Comparison of ENCODE assay signal across 1 cellular context in the genomic region with DNA sequence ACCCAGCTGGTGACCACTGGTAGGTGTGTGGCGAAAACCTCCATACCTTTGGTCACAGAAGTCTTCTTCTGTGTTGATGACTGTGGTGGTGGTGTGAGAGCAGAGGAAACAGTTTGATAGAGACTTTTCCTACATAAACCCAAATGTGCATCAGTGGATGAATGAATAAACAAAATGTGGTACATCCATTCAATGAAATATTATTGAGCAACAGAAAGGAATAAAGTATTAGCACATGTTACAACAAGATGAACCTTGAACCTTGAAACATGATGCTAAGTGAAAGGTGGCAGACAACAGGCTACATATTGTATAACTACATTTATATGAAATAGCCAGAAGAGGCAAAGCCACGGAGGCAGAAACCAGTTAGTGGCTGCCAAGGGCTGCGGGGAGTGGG.
A peak's percentile ranks its signal among the peaks of the same experiment; 100 is the strongest.
TF ChIP-seq lines count a peak whose summit lies in the region.

No MANE protein-coding gene starts in this region.

TF ChIP-seq in HepG2, 621 proteins besides CTCF, POLR2A, EP300 and RAD21:
- TF ChIP-seq, protein P1, sequence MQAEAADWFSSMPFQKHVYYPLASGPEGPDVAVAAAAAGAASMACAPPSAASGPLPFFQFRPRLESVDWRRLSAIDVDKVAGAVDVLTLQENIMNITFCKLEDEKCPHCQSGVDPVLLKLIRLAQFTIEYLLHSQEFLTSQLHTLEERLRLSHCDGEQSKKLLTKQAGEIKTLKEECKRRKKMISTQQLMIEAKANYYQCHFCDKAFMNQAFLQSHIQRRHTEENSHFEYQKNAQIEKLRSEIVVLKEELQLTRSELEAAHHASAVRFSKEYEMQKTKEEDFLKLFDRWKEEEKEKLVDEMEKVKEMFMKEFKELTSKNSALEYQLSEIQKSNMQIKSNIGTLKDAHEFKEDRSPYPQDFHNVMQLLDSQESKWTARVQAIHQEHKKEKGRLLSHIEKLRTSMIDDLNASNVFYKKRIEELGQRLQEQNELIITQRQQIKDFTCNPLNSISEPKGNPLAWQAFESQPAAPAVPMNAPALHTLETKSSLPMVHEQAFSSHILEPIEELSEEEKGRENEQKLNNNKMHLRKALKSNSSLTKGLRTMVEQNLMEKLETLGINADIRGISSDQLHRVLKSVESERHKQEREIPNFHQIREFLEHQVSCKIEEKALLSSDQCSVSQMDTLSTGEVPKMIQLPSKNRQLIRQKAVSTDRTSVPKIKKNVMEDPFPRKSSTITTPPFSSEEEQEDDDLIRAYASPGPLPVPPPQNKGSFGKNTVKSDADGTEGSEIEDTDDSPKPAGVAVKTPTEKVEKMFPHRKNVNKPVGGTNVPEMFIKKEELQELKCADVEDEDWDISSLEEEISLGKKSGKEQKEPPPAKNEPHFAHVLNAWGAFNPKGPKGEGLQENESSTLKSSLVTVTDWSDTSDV (CRISPR knock-in tag; IDR thresholded peaks at IDR 0.05), result no peak
- TF ChIP-seq, protein P2, sequence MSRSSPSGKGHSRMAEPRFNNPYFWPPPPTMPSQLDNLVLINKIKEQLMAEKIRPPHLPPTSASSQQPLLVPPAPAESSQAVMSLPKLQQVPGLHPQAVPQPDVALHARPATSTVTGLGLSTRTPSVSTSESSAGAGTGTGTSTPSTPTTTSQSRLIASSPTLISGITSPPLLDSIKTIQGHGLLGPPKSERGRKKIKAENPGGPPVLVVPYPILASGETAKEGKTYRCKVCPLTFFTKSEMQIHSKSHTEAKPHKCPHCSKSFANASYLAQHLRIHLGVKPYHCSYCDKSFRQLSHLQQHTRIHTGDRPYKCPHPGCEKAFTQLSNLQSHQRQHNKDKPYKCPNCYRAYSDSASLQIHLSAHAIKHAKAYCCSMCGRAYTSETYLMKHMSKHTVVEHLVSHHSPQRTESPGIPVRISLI (CRISPR knock-in tag; IDR thresholded peaks at IDR 0.05; ENCODE audit: borderline replicate concordance), result no peak
- TF ChIP-seq, protein P3, sequence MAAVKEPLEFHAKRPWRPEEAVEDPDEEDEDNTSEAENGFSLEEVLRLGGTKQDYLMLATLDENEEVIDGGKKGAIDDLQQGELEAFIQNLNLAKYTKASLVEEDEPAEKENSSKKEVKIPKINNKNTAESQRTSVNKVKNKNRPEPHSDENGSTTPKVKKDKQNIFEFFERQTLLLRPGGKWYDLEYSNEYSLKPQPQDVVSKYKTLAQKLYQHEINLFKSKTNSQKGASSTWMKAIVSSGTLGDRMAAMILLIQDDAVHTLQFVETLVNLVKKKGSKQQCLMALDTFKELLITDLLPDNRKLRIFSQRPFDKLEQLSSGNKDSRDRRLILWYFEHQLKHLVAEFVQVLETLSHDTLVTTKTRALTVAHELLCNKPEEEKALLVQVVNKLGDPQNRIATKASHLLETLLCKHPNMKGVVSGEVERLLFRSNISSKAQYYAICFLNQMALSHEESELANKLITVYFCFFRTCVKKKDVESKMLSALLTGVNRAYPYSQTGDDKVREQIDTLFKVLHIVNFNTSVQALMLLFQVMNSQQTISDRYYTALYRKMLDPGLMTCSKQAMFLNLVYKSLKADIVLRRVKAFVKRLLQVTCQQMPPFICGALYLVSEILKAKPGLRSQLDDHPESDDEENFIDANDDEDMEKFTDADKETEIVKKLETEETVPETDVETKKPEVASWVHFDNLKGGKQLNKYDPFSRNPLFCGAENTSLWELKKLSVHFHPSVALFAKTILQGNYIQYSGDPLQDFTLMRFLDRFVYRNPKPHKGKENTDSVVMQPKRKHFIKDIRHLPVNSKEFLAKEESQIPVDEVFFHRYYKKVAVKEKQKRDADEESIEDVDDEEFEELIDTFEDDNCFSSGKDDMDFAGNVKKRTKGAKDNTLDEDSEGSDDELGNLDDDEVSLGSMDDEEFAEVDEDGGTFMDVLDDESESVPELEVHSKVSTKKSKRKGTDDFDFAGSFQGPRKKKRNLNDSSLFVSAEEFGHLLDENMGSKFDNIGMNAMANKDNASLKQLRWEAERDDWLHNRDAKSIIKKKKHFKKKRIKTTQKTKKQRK (IDR thresholded peaks at IDR 0.05; ENCODE audit: low read length), result no peak
- TF ChIP-seq CEBPB (IDR thresholded peaks at IDR 0.05; ENCODE audit: borderline replicate concordance, low read depth, low read length), result peak; percentile 45; the same call in 1 of the 2 replicates
- peak; percentile 47; the same call in 1 of the 2 replicates for TF ChIP-seq HNF4A (CRISPR knock-in tag; IDR thresholded peaks at IDR 0.05)
- TF ChIP-seq, protein P4, sequence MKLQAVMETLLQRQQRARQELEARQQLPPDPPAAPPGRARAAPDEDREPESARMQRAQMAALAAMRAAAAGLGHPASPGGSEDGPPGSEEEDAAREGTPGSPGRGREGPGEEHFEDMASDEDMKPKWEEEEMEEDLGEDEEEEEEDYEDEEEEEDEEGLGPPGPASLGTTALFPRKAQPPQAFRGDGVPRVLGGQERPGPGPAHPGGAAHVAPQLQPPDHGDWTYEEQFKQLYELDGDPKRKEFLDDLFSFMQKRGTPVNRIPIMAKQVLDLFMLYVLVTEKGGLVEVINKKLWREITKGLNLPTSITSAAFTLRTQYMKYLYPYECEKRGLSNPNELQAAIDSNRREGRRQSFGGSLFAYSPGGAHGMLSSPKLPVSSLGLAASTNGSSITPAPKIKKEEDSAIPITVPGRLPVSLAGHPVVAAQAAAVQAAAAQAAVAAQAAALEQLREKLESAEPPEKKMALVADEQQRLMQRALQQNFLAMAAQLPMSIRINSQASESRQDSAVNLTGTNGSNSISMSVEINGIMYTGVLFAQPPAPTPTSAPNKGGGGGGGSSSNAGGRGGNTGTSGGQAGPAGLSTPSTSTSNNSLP (IDR thresholded peaks at IDR 0.05; ENCODE audit: low read depth, low read length), result peak; percentile 71; the same call in 1 of the 2 replicates
- TF ChIP-seq MIER3 (CRISPR knock-in tag; IDR thresholded peaks at IDR 0.05; ENCODE audit: borderline replicate concordance), result no peak
- TF ChIP-seq, protein P5, sequence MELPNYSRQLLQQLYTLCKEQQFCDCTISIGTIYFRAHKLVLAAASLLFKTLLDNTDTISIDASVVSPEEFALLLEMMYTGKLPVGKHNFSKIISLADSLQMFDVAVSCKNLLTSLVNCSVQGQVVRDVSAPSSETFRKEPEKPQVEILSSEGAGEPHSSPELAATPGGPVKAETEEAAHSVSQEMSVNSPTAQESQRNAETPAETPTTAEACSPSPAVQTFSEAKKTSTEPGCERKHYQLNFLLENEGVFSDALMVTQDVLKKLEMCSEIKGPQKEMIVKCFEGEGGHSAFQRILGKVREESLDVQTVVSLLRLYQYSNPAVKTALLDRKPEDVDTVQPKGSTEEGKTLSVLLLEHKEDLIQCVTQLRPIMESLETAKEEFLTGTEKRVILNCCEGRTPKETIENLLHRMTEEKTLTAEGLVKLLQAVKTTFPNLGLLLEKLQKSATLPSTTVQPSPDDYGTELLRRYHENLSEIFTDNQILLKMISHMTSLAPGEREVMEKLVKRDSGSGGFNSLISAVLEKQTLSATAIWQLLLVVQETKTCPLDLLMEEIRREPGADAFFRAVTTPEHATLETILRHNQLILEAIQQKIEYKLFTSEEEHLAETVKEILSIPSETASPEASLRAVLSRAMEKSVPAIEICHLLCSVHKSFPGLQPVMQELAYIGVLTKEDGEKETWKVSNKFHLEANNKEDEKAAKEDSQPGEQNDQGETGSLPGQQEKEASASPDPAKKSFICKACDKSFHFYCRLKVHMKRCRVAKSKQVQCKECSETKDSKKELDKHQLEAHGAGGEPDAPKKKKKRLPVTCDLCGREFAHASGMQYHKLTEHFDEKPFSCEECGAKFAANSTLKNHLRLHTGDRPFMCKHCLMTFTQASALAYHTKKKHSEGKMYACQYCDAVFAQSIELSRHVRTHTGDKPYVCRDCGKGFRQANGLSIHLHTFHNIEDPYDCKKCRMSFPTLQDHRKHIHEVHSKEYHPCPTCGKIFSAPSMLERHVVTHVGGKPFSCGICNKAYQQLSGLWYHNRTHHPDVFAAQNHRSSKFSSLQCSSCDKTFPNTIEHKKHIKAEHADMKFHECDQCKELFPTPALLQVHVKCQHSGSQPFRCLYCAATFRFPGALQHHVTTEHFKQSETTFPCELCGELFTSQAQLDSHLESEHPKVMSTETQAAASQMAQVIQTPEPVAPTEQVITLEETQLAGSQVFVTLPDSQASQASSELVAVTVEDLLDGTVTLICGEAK (IDR thresholded peaks at IDR 0.05), result no peak
- TF ChIP-seq, protein P5 (CRISPR knock-in tag; IDR thresholded peaks at IDR 0.05), result no peak
- TF ChIP-seq SNAPC2 (CRISPR knock-in tag; IDR thresholded peaks at IDR 0.05), result no peak
- TF ChIP-seq ZFP62 (CRISPR knock-in tag; IDR thresholded peaks at IDR 0.05), result no peak
